1 cellular context compared by ENCODE assay signal in the genomic region with DNA sequence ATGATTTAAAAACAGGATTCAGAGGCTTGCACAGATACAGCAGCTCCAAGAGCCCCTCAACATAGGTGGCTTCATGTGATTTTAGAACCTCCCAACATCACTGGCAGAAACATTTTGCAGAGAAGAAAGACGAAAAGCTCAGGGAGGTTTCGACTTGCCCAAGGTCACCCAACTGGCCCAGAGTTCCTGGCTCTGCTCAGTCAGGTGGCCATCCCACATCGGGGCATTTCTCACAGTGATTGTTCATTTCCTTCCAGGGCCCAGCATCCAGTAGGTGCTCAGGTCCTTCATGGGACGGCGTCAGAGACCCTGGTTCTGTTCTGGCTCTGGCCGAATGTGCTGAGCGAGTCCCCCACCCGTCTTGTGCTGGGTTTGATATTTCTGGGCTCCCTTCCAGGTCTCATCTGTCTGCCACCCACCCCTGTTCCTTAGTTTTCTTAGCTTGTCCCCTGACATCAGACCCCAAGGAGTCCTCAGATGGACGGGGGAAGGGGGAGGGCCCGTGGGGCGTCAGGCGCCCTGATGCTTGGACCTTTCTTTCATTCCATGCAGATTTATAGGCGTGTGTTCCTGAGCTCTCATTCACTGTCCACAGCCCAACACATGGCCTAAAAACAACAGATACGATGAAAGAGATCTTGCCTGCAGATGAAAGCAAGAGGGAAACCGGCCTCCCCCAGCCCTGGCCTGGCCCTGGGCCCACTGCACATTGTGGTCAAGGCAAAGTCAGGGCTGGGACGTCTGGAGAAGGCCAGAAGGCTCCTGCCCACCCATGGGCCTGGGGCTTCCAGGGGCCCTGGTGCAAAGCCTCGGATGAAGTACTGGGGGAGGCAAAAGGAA.
TF ChIP-seq lines count a peak whose summit lies in the region.

No MANE protein-coding gene starts in this region.

TF ChIP-seq in SK-N-SH, 30 proteins besides CTCF, POLR2A, EP300 and RAD21 (continued from another document):
- TF ChIP-seq, protein P1, sequence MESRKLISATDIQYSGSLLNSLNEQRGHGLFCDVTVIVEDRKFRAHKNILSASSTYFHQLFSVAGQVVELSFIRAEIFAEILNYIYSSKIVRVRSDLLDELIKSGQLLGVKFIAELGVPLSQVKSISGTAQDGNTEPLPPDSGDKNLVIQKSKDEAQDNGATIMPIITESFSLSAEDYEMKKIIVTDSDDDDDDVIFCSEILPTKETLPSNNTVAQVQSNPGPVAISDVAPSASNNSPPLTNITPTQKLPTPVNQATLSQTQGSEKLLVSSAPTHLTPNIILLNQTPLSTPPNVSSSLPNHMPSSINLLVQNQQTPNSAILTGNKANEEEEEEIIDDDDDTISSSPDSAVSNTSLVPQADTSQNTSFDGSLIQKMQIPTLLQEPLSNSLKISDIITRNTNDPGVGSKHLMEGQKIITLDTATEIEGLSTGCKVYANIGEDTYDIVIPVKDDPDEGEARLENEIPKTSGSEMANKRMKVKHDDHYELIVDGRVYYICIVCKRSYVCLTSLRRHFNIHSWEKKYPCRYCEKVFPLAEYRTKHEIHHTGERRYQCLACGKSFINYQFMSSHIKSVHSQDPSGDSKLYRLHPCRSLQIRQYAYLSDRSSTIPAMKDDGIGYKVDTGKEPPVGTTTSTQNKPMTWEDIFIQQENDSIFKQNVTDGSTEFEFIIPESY (IDR thresholded peaks at IDR 0.05; ENCODE audit: borderline replicate concordance, low read depth), result no peak
- TF ChIP-seq RCOR1 (IDR thresholded peaks at IDR 0.05; ENCODE audit: low read length), result peak; percentile 80; the same call in 1 of the 2 replicates
- TF ChIP-seq IRF3 (IDR thresholded peaks at IDR 0.05; ENCODE audit: low read depth, low read length), result no peak
- TF ChIP-seq GATA2 (CRISPR knock-in tag; IDR thresholded peaks at IDR 0.05), result peak; percentile 89
- TF ChIP-seq MXI1 (IDR thresholded peaks at IDR 0.05; ENCODE audit: low read depth, low read length), result peak; percentile 78; the same call in 1 of the 2 replicates
- TF ChIP-seq CHD2 (IDR thresholded peaks at IDR 0.05; ENCODE audit: low read length, partially characterized antibody), result peak; percentile 71
- 0 out of 2 replicates have a peak, but pooled peaks have one; percentile 35 for TF ChIP-seq FOXJ3 (CRISPR knock-in tag; IDR thresholded peaks at IDR 0.05)
